In the genomic region with DNA sequence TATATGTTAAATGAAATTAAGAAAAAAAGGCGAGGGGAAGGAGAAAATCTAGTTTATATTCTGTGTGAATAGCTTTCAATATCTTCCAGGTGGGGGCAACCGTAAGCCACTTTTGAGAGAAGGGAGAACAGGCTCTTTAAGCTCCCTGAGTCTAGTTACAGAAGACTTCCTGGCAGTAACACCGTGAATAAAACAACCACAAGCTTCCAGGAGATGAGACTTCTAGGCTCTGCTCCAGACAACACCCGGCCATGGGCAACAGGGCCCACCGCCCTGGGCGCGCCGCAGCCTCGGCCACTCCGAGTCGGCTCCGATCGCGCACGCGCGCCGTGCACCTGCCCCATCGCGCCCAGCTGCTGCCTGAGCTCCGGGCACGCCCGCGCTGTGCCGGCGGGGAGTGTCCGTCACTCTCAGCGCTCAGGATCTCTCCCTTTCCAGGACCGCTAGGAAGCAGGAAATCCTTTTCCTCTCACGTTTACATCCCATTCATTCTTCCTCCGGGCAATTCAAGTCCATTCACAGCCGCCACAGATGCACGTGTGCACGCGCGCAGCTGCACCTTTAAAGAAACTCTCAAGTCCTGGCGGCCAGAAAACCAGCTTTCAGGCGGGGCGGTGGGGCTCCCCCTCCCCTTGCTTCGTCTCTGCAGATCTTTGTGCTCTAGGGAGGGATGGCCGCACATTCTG, we compare ENCODE assay signal across 8 cellular contexts. TPM values are rescaled to one million over a fixed set of nuclear protein-coding genes. Genes with fewer than 3 reads are reported as not detected.
DNase-seq lines count a peak whose midpoint lies in the region; TF ChIP-seq lines count a peak whose summit lies in the region.

No MANE protein-coding gene starts in this region.

- no peak overlapping the region for H3K27ac ChIP-seq in GM23248
- H3K27ac ChIP-seq in PC-9, result no peak overlapping the region
- no peak overlapping the region for H3K27ac ChIP-seq in brain microvascular endothelial cell

- H3K4me3 ChIP-seq in GM23248 (peak overlapping the region; percentile 66), PC-9 (peak overlapping the region; percentile 79), brain microvascular endothelial cell (ENCODE audit: low read depth, low read length) (peak overlapping the region; percentile 46), skeletal muscle cell (ENCODE audit: low read depth, low read length) (peak overlapping the region; percentile 41)

- H3K27ac Mint-ChIP-seq in IgD-negative memory B cell, result peak overlapping the region in 1 of 3 donors; percentile 80

- intact Hi-C loops in PC-9 (cut with micrococcal nuclease; ENCODE audit: unreplicated experiment), result loop anchor here (1.0 kb wide), 4 partner anchors 165 to 295 kb away; no protein-coding TSS in a partner anchor

- no peaks in the 10 kb centered on the region for H3K9me2 ChIP-seq in GM23248 (ENCODE audit: insufficient read depth)
- H3K9me2 ChIP-seq in PC-9 (ENCODE audit: insufficient read depth), result no peaks in the 10 kb centered on the region

- H3K36me3 Mint-ChIP-seq in IgD-negative memory B cell, result no peaks in the 10 kb centered on the region

- DNase-seq in stimulated activated CD4-positive, alpha-beta T cell treated with anti-CD3 and anti-CD28 coated beads, Interleukin-12 subunit alpha, Interleukin-12 subunit beta, amount 100 ng/mL, for 4 hours, result peak; percentile 37
- DNase-seq in stimulated activated CD4-positive, alpha-beta T cell treated with anti-CD3 and anti-CD28 coated beads, Interleukin-2, amount 100 ng/mL, for 48 hours, result no peak
- DNase-seq in GM23248 (peak; percentile 70), PC-9 (peak; percentile 74 to 89), brain microvascular endothelial cell (peak; percentile 47), iPS-NIHi11 (ENCODE audit: low spot score) (peak; percentile 83), skeletal muscle cell (ENCODE audit: low read depth) (peak; percentile 21)

- H4K20me1 ChIP-seq in GM23248 (ENCODE audit: insufficient read depth), result no peaks in the 10 kb centered on the region
- no peaks in the 10 kb centered on the region for H4K20me1 ChIP-seq in PC-9 (ENCODE audit: insufficient read depth)

- no TSS peak for BruUV-seq in PC-9 (replicated peaks; lab: Mats Ljungman, UMichigan)

- H3K4me1 ChIP-seq in GM23248 (ENCODE audit: insufficient read depth), result no peaks in the 10 kb centered on the region
- peaks cover 5% of the 10 kb centered on the region; the same call in 1 of the 2 replicates for H3K4me1 ChIP-seq in PC-9 (replicated peaks; ENCODE audit: insufficient read depth)

- no peaks in the 10 kb centered on the region for H3K79me2 ChIP-seq in GM23248 (ENCODE audit: insufficient read depth)
- no peaks in the 10 kb centered on the region for H3K79me2 ChIP-seq in PC-9 (ENCODE audit: low read depth)

- POLR2A ChIA-PET in PC-9 (lab: Charles Lee; ENCODE audit: unreplicated experiment), result interaction anchor here (0.7 kb wide), 1 partner anchor 1461 kb away, joined by 5 read pairs; no protein-coding TSS in a partner anchor

- peaks cover 30% of the 10 kb centered on the region for H3K27me3 Mint-ChIP-seq in IgD-negative memory B cell

- CTCF ChIA-PET in PC-9 (lab: Charles Lee), result interaction anchor here (0.5 to 1.9 kb wide), 20 partner anchors 166 to 621 kb away, joined by 3 to 37 read pairs (median 4); no protein-coding TSS in a partner anchor

- H3K9me3 ChIP-seq in GM23248 (ENCODE audit: low read depth), result no peaks in the 10 kb centered on the region
- no peaks in the 10 kb centered on the region for H3K9me3 ChIP-seq in PC-9 (ENCODE audit: insufficient read depth, low read depth)

- WGBS in GM23248 (ENCODE audit: low coverage in 1 of 2, low lambda C conversion rate in 2 of 2, missing lambda C conversion rate in 2 of 2), 2 experiments, result 2% methylated on average over 26 to 40 of the region's 41 CpGs

- H3K9me3 Mint-ChIP-seq in IgD-negative memory B cell, result no peaks in the 10 kb centered on the region

- H3K36me3 ChIP-seq in GM23248 (ENCODE audit: low read depth), result no peaks in the 10 kb centered on the region
- no peaks in the 10 kb centered on the region for H3K36me3 ChIP-seq in PC-9 (ENCODE audit: low read depth)
- H3K36me3 ChIP-seq in brain microvascular endothelial cell (replicated peaks), result no peaks in the 10 kb centered on the region

- H3K4me2 ChIP-seq in GM23248 (ENCODE audit: unreplicated experiment) (peak overlapping the region; percentile 77), PC-9 (peak overlapping the region; percentile 88)

- H3K4me3 Mint-ChIP-seq in IgD-negative memory B cell, result peak overlapping the region; percentile 91 to 94 (median 92)

- in situ Hi-C loops in GM23248 (cut with MboI), result no loop called here
- in situ Hi-C loops in brain microvascular endothelial cell (cut with HindIII; ENCODE audit: low pct_ligation_motif_present, low sequenced_read_pairs), result no loop called here

- H2AFZ ChIP-seq in GM23248, result peak overlapping the region; percentile 37; the same call in 1 of the 2 replicates
- H2AFZ ChIP-seq in PC-9, result peak overlapping the region; percentile 90

- H3F3A ChIP-seq in GM23248 (ENCODE audit: insufficient read depth) (no peaks in the 10 kb centered on the region), PC-9 (ENCODE audit: insufficient read depth, low read depth) (peaks cover 5% of the 10 kb centered on the region; the same call in 1 of the 2 replicates)

- no peak overlapping the region for H3K9ac ChIP-seq in GM23248

- H3K27me3 ChIP-seq in GM23248 (replicated peaks; ENCODE audit: insufficient read depth) (peaks cover 78% of the 10 kb centered on the region), PC-9 (ENCODE audit: insufficient read depth, low read depth) (peaks cover 13% of the 10 kb centered on the region; the same call in 1 of the 2 replicates), brain microvascular endothelial cell (replicated peaks) (peaks cover 63% of the 10 kb centered on the region)

- TF ChIP-seq CTCF in PC-9 (conservative IDR thresholded peaks at IDR 0.05), result peak; percentile 87
- TF ChIP-seq CTCF in brain microvascular endothelial cell (IDR thresholded peaks at IDR 0.05; ENCODE audit: low read depth, low read length, missing control alignments), result peak; percentile 53

- H3K4me1 Mint-ChIP-seq in IgD-negative memory B cell, result peaks cover 2 to 6% (median 5%) of the 10 kb centered on the region in 3 donors

RNA-seq across cellular contexts. Expression of a gene that starts 19.4 kb away (rescaled TPM):
- total RNA-seq in GM23248 (2014; rRNA removed; shearing (Covaris generic)), result not detected in 2 replicates
- polyA plus RNA-seq in GM23248 (2016; fragmentation: Nextera tagmentation; extraction: Ambion mirVana) (not detected in 2 replicates), IgD-negative memory B cell (not detected)
- total RNA-seq in PC-9 (2021), result not detected in 2 replicates

Comparison
In these comparisons a context has a peak if more than half of its experiments do, and no peak if none do; other contexts are left out.
1. DNase-seq: peak in stimulated activated CD4-positive, alpha-beta T cell treated with anti-CD3 and anti-CD28 coated beads, Interleukin-12 subunit alpha, Interleukin-12 subunit beta, amount 100 ng/mL, for 4 hours (single experiment), GM23248 (single experiment), PC-9 (2 of 2), brain microvascular endothelial cell (single experiment), iPS-NIHi11 (single experiment) and skeletal muscle cell (single experiment); none in stimulated activated CD4-positive, alpha-beta T cell treated with anti-CD3 and anti-CD28 coated beads, Interleukin-2, amount 100 ng/mL, for 48 hours (0 of 2).
2. Peak in every context shown above with its lines, with median percentiles within 50 percentile points of each other: H3K4me3 ChIP-seq.